1 cellular context compared by ENCODE assay signal in the genomic region with DNA sequence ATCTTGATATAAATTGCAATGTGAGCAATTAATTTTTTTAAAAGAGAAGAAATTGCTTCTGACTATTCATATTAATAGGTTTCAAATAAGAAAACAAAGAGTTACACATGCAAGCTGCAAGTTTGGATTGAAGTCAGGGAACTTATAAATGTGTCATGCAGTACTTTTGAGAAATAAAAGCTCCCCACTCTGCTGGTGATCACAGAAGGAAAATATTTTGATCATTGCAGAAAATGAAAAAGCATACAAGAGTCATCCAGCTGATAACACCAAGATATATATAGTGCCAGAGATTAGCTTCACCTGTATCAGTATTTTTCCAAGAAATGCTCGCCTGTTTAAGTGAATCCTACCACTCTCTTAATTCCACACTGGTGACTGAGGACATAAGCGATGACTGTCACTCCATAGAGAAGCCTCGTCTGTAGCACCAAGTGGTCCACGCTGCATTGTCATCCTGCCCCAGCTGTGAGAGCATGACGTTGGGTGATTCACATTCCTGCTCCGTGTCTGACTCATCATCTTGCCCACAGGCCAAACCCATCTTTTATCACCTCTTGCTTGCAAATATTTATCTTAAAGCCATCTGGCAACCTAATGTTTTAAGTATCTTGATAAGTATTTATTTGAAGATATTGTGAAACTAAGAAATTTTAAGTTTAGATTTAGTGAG.
TF ChIP-seq lines count a peak whose summit lies in the region.

No MANE protein-coding gene starts in this region.

TF ChIP-seq in HEK293, 187 proteins besides CTCF, POLR2A, EP300 and RAD21 (continued from another document):
- peak; percentile 12; the same call in 1 of the 2 replicates for TF ChIP-seq ZNF398 (tag by site-specific recombination; IDR thresholded peaks at IDR 0.05)
- TF ChIP-seq ZBTB1 (tag by site-specific recombination; IDR thresholded peaks at IDR 0.05), result no peak
- 0 out of 2 replicates have a peak, but pooled peaks have one; percentile 39 for TF ChIP-seq ZEB2 (tag by site-specific recombination; IDR thresholded peaks at IDR 0.05)
